ENCODE assay signal across 8 cellular contexts in genomic region chr5:180649297-180650039, GRCh38. TPM values are rescaled to one million over a fixed set of nuclear protein-coding genes. Genes with fewer than 3 reads are reported as not detected.
DNase-seq lines count a peak whose midpoint lies in the region; ATAC-seq and TF ChIP-seq lines count a peak whose summit lies in the region.

Gene FLT4, minus strand, starts transcription at chr5:180649600. Its CDS starts 55 bp downstream, at chr5:180649545.

- no peak for TF ChIP-seq POLR2A in esophagus squamous epithelium (IDR thresholded peaks at IDR 0.05)

- H3K4me2 ChIP-seq in parathyroid adenoma (ENCODE audit: low read length): peak within 1 kb of the TSS; percentile 73

- DNase-seq in Calu3 (no peak), T-cell (peak in 2 of 34 experiments; percentile 13 to 23), esophagus squamous epithelium (lab: John Stamatoyannopoulos, UW) (no peak), Kasumi-1 (lab: John Stamatoyannopoulos, UW) (no peak), NCI-H1417 treated with DMSO at 0.1 percent for 48 hours (lab: John Stamatoyannopoulos, UW) (no peak)
- DNase-seq in activated CD4-positive, alpha-beta T cell treated with anti-CD3 and anti-CD28 coated beads, Interleukin-2, amount 50 U/mL, for 4 hours: no peak

- intact Hi-C loops in Calu3 (cut with micrococcal nuclease; ENCODE audit: unreplicated experiment) (no loop called here), esophagus squamous epithelium (cut with DNase I) (no loop called here)

- WGBS in esophagus squamous epithelium, 2 donors: 0% methylated on average over 2 to 11 of the region's 89 CpGs

- H3K27me3 ChIP-seq in esophagus squamous epithelium (peaks cover 0 to 91% (median 2%) of the 10 kb centered on the region in 4 donors), parathyroid adenoma (ENCODE audit: control insufficient read depth, insufficient read depth, low read length) (no peaks in the 10 kb centered on the region)

- peaks cover 0 to 26% (median 15%) of the 10 kb centered on the region in 3 donors for H3K4me1 ChIP-seq in esophagus squamous epithelium
- no peaks in the 10 kb centered on the region for H3K4me1 ChIP-seq in parathyroid adenoma

- H3K27ac Mint-ChIP-seq in Calu3 (ENCODE audit: unreplicated experiment) (no peak within 1 kb of the TSS), T-cell (peak within 1 kb of the TSS in 1 of 2 donors; percentile 52)

- H3K4me3 Mint-ChIP-seq in Calu3 (ENCODE audit: low read depth, unreplicated experiment) (peak within 1 kb of the TSS; percentile 61), T-cell (peak within 1 kb of the TSS; percentile 82 to 87 (median 82))

- H3K9me3 Mint-ChIP-seq in Calu3 (ENCODE audit: low read depth, unreplicated experiment) (no peaks in the 10 kb centered on the region), T-cell (no peaks in the 10 kb centered on the region)

- H3K9ac ChIP-seq in parathyroid adenoma: no peak within 1 kb of the TSS

- no peaks in the 10 kb centered on the region for H3K79me2 ChIP-seq in parathyroid adenoma

- H3K36me3 ChIP-seq in esophagus squamous epithelium: no peaks in the 10 kb centered on the region
- no peaks in the 10 kb centered on the region for H3K36me3 ChIP-seq in parathyroid adenoma (ENCODE audit: control insufficient read depth, insufficient read depth, low read length)

- H2AFZ ChIP-seq in parathyroid adenoma: peak within 1 kb of the TSS; percentile 58

- H3K9me3 ChIP-seq in esophagus squamous epithelium: no peaks in the 10 kb centered on the region
- no peaks in the 10 kb centered on the region for H3K9me3 ChIP-seq in parathyroid adenoma (ENCODE audit: control insufficient read depth, low read length)

- peaks cover 91% of the 10 kb centered on the region for H3K27me3 Mint-ChIP-seq in Calu3 (ENCODE audit: unreplicated experiment)
- H3K27me3 Mint-ChIP-seq in T-cell: peaks cover 32 to 58% of the 10 kb centered on the region in 2 donors

- H3K4me1 Mint-ChIP-seq in Calu3 (ENCODE audit: low read depth, unreplicated experiment) (no peaks in the 10 kb centered on the region), T-cell (peaks cover 17 to 21% (median 21%) of the 10 kb centered on the region in 3 donors)

- H3K27ac ChIP-seq in esophagus squamous epithelium: peak within 1 kb of the TSS in 2 of 4 donors; percentile 28 to 33
- H3K27ac ChIP-seq in parathyroid adenoma: no peak within 1 kb of the TSS

- H3K4me3 ChIP-seq in esophagus squamous epithelium: peak within 1 kb of the TSS; percentile 22 to 66 (median 37)
- H3K4me3 ChIP-seq in parathyroid adenoma (ENCODE audit: low read depth, low read length): peak within 1 kb of the TSS; percentile 40

- no TSS peak for BruUV-seq in Calu3 (replicated peaks; lab: Mats Ljungman, UMichigan)

- CTCF ChIA-PET in Calu3 (lab: Charles Lee) (interaction anchor here (0.6 to 0.8 kb wide), 2 partner anchors 9 to 196 kb away, joined by 4 to 6 read pairs; no protein-coding TSS in a partner anchor), T-cell (lab: Charles Lee) (interaction anchor here (0.6 to 0.7 kb wide), 4 partner anchors 32 to 637 kb away, joined by 3 to 7 read pairs (median 6); no protein-coding TSS in a partner anchor)

- TF ChIP-seq CTCF in Calu3 (IDR thresholded peaks at IDR 0.05; ENCODE audit: unreplicated experiment) (no peak), esophagus squamous epithelium (IDR thresholded peaks at IDR 0.05) (no peak), parathyroid adenoma (IDR thresholded peaks at IDR 0.05) (no peak)

- ATAC-seq in T-cell (replicated peaks in 1 of 4): peak; percentile 29 to 58 (median 50)
- ATAC-seq in GM18873 (IDR thresholded peaks at IDR 0.05; ENCODE audit: low FRiP score, unreplicated experiment): no peak

- H3K36me3 Mint-ChIP-seq in Calu3 (ENCODE audit: insufficient read depth, unreplicated experiment): peaks cover 4% of the 10 kb centered on the region
- H3K36me3 Mint-ChIP-seq in T-cell: no peaks in the 10 kb centered on the region

- POLR2A ChIA-PET in T-cell (lab: Charles Lee): no interaction called here

RNA-seq across cellular contexts. Expression of gene FLT4, which starts in this region (rescaled TPM):
- not detected in 2 replicates for total RNA-seq in Calu3 (2022)
- total RNA-seq in T-cell: 10 to 100 TPM in 1 of 5 donors, 1 to 10 TPM in 4; 5.0 to 11.6 (median 8.6) TPM
- total RNA-seq in esophagus squamous epithelium: 10 to 100 TPM in 1 of 4 donors, 1 to 10 TPM in 2, under 1 TPM in 1; 0.97 to 13.5 (median 4.2) TPM
